ENCODE assay signal across 1 cellular context in the genomic region with DNA sequence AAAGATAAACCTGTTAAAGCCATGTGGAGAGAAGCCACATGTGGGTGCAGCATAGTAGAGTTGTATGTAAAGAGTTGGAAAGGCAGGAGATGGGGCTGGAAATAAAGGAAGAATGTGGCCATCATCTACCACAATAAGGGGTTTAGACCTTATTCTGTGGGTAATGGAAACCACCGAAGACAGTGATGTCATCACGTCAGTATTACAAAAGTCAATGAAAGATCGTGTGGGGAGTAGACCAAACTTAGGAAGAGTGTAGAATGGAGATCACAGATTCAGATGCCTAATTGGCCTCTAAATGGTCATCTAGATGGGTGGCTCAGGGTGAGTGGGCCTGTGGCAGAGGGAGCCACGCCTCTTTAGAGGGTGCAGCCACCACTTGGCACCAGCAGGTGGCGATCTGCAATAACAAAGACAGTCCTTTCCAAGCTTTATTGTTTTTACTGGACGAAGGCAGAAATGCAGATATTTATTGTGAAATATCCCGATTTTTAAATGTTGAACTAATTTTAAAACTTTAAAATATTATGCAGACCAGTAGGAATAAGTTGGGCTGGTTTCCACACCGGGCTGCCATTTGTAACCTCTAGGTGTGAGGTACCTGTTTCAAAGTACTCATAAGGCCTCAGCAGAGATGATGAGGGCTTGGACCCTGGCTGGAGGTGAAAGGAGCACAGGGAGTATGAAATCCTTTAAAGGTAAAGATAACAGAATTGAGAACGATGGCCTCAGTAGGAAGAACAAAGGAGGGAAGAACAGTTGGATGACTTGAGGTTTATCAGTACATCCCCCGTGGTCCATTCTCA.
TF ChIP-seq lines count a peak whose summit lies in the region.

No MANE protein-coding gene starts in this region.

TF ChIP-seq in K562, 482 proteins besides CTCF, POLR2A, EP300 and RAD21 (continued from another document):
- TF ChIP-seq, protein P1, sequence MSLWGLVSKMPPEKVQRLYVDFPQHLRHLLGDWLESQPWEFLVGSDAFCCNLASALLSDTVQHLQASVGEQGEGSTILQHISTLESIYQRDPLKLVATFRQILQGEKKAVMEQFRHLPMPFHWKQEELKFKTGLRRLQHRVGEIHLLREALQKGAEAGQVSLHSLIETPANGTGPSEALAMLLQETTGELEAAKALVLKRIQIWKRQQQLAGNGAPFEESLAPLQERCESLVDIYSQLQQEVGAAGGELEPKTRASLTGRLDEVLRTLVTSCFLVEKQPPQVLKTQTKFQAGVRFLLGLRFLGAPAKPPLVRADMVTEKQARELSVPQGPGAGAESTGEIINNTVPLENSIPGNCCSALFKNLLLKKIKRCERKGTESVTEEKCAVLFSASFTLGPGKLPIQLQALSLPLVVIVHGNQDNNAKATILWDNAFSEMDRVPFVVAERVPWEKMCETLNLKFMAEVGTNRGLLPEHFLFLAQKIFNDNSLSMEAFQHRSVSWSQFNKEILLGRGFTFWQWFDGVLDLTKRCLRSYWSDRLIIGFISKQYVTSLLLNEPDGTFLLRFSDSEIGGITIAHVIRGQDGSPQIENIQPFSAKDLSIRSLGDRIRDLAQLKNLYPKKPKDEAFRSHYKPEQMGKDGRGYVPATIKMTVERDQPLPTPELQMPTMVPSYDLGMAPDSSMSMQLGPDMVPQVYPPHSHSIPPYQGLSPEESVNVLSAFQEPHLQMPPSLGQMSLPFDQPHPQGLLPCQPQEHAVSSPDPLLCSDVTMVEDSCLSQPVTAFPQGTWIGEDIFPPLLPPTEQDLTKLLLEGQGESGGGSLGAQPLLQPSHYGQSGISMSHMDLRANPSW (CRISPR knock-in tag; IDR thresholded peaks at IDR 0.05), result no peak
- TF ChIP-seq SREBF2 (CRISPR knock-in tag; IDR thresholded peaks at IDR 0.05), result no peak
- TF ChIP-seq HSF4 (CRISPR knock-in tag; IDR thresholded peaks at IDR 0.05; ENCODE audit: borderline replicate concordance), result no peak
- TF ChIP-seq ZNF146 (CRISPR knock-in tag; IDR thresholded peaks at IDR 0.05; ENCODE audit: unreplicated experiment), result no peak
- TF ChIP-seq ZNF407 (IDR thresholded peaks at IDR 0.05; ENCODE audit: low read depth), result no peak
- no peak for TF ChIP-seq ZNF780A (CRISPR knock-in tag; IDR thresholded peaks at IDR 0.05)
- no peak for TF ChIP-seq NFRKB (IDR thresholded peaks at IDR 0.05; ENCODE audit: low read depth)
- no peak for TF ChIP-seq TCF7L2 (IDR thresholded peaks at IDR 0.05; ENCODE audit: low read depth, low read length)
- TF ChIP-seq POLR3G (IDR thresholded peaks at IDR 0.05; ENCODE audit: extremely low read depth, insufficient read length, insufficient replicate concordance), result no peak
- no peak for TF ChIP-seq TAF15 (IDR thresholded peaks at IDR 0.05; ENCODE audit: low read depth, low read length)
- 0 out of 2 replicates have a peak, but pooled peaks have one; percentile 18 for TF ChIP-seq KLF13 (tag; IDR thresholded peaks at IDR 0.05; ENCODE audit: borderline replicate concordance, low read depth)
- peak; percentile 83 for TF ChIP-seq CEBPB (tag; IDR thresholded peaks at IDR 0.05)
- peak; percentile 43; the same call in 1 of the 2 replicates for TF ChIP-seq STAG1 (CRISPR knock-in tag; IDR thresholded peaks at IDR 0.05; ENCODE audit: borderline replicate concordance)
- TF ChIP-seq CGGBP1 (CRISPR knock-in tag; IDR thresholded peaks at IDR 0.05), result no peak
- TF ChIP-seq, protein P2, sequence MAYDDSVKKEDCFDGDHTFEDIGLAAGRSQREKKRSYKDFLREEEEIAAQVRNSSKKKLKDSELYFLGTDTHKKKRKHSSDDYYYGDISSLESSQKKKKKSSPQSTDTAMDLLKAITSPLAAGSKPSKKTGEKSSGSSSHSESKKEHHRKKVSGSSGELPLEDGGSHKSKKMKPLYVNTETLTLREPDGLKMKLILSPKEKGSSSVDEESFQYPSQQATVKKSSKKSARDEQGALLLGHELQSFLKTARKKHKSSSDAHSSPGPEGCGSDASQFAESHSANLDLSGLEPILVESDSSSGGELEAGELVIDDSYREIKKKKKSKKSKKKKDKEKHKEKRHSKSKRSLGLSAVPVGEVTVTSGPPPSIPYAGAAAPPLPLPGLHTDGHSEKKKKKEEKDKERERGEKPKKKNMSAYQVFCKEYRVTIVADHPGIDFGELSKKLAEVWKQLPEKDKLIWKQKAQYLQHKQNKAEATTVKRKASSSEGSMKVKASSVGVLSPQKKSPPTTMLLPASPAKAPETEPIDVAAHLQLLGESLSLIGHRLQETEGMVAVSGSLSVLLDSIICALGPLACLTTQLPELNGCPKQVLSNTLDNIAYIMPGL (CRISPR knock-in tag; IDR thresholded peaks at IDR 0.05), result no peak
- TF ChIP-seq HOXB6 (CRISPR knock-in tag; IDR thresholded peaks at IDR 0.05; ENCODE audit: borderline replicate concordance), result no peak
- no peak for TF ChIP-seq ZNF239 (CRISPR knock-in tag; IDR thresholded peaks at IDR 0.05)
- TF ChIP-seq, protein P3, sequence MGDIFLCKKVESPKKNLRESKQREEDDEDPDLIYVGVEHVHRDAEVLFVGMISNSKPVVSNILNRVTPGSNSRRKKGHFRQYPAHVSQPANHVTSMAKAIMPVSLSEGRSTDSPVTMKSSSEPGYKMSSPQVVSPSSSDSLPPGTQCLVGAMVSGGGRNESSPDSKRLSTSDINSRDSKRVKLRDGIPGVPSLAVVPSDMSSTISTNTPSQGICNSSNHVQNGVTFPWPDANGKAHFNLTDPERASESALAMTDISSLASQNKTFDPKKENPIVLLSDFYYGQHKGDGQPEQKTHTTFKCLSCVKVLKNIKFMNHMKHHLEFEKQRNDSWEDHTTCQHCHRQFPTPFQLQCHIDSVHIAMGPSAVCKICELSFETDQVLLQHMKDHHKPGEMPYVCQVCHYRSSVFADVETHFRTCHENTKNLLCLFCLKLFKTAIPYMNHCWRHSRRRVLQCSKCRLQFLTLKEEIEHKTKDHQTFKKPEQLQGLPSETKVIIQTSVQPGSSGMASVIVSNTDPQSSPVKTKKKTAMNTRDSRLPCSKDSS (IDR thresholded peaks at IDR 0.05; ENCODE audit: low read depth, partially characterized antibody), result no peak
- peak; percentile 87 for TF ChIP-seq SMC3 (conservative IDR thresholded peaks at IDR 0.05; ENCODE audit: insufficient read depth, low read depth, low read length)
- no peak for TF ChIP-seq CEBPG (CRISPR knock-in tag; IDR thresholded peaks at IDR 0.05)
- peak; percentile 48 to 57 for TF ChIP-seq CEBPG (tag; conservative IDR thresholded peaks at IDR 0.05 in 1 of 2, IDR thresholded peaks at IDR 0.05 in 1 of 2)
- peak; percentile 28; the same call in 1 of the 2 replicates for TF ChIP-seq CREM (IDR thresholded peaks at IDR 0.05; ENCODE audit: low read depth)
- no peak for TF ChIP-seq SFPQ (IDR thresholded peaks at IDR 0.05; ENCODE audit: low read depth, low read length)
- TF ChIP-seq, protein P4, sequence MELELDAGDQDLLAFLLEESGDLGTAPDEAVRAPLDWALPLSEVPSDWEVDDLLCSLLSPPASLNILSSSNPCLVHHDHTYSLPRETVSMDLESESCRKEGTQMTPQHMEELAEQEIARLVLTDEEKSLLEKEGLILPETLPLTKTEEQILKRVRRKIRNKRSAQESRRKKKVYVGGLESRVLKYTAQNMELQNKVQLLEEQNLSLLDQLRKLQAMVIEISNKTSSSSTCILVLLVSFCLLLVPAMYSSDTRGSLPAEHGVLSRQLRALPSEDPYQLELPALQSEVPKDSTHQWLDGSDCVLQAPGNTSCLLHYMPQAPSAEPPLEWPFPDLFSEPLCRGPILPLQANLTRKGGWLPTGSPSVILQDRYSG (tag; conservative IDR thresholded peaks at IDR 0.05; ENCODE audit: low read depth), result no peak
- TF ChIP-seq, protein P5, sequence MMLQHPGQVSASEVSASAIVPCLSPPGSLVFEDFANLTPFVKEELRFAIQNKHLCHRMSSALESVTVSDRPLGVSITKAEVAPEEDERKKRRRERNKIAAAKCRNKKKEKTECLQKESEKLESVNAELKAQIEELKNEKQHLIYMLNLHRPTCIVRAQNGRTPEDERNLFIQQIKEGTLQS (IDR thresholded peaks at IDR 0.05), result peak; percentile 51
- TF ChIP-seq, protein P5 (CRISPR knock-in tag; conservative IDR thresholded peaks at IDR 0.05), result no peak
- no peak for TF ChIP-seq IRF9 (tag; IDR thresholded peaks at IDR 0.05)
- TF ChIP-seq FOXO4 (CRISPR knock-in tag; IDR thresholded peaks at IDR 0.05), result no peak
- TF ChIP-seq MED1 (CRISPR knock-in tag; IDR thresholded peaks at IDR 0.05; ENCODE audit: borderline replicate concordance), result no peak
- TF ChIP-seq ZZZ3 (IDR thresholded peaks at IDR 0.05), result no peak
